Comparison of ENCODE assay signal across 15 cellular contexts in the genomic region with DNA sequence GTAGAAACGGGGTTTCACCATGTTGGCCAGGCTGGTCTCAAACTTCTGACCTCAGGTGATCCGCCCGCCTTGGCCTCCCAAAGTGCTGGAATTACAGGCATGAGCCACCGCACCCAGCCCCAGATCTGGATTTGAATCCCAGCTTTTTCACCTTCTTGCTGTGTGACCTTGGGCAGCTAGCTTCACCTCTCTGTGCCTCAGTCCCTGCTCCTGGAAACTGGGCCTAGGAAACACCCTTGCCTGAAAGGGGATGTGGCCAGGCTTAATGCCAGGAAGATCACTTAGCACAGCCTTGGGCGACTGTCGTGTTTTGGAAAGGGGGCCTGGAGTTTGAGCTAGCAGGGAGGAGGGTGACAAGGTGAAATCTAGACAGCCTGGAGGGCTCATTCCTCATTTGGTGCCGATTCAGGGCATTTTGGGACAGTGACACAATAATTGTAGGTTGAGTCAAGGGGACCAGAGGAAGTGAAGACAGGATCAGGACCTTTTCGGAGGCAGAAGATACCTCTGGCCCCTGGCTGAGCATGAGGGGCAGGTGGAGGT. TPM values are rescaled to one million over a fixed set of nuclear protein-coding genes. Genes with fewer than 3 reads are reported as not detected.
DNase-seq lines count a peak whose midpoint lies in the region; ATAC-seq and TF ChIP-seq lines count a peak whose summit lies in the region.
"Had no signal": no experiment of that assay in that cellular context is flagged by ENCODE, and none has a peak within 500 bp of the region (broad histone marks: within the 10 kb centered on the region; RNA-seq: fewer than 3 reads in every experiment).

No MANE protein-coding gene starts in this region.

- no peak overlapping the region for H3K4me3 Mint-ChIP-seq in activated CD4-positive, alpha-beta T cell treated with anti-CD3 and anti-CD28 coated beads, Interleukin-2, amount 10 ng/mL, durations not matched to agents 24 days and 14 days
- H3K4me3 Mint-ChIP-seq in T-cell (peak overlapping the region; percentile 47 to 87 (median 77)), endodermal cell (peak overlapping the region; percentile 71)

- H3K9me3 Mint-ChIP-seq in activated CD4-positive, alpha-beta T cell treated with anti-CD3 and anti-CD28 coated beads, Interleukin-2, amount 10 ng/mL, durations not matched to agents 24 days and 14 days, result no peaks in the 10 kb centered on the region
- H3K9me3 Mint-ChIP-seq in T-cell (no peaks in the 10 kb centered on the region), endodermal cell (no peaks in the 10 kb centered on the region)

- TF ChIP-seq POLR2A in sigmoid colon (IDR thresholded peaks at IDR 0.05), result no peak

- TF ChIP-seq EP300 in sigmoid colon (IDR thresholded peaks at IDR 0.05), result no peak

- no peak overlapping the region for H3K4me3 ChIP-seq in endodermal cell (ENCODE audit: low read length)
- no peak overlapping the region for H3K4me3 ChIP-seq in sigmoid colon

- no peaks in the 10 kb centered on the region for H3K27me3 Mint-ChIP-seq in activated CD4-positive, alpha-beta T cell treated with anti-CD3 and anti-CD28 coated beads, Interleukin-2, amount 10 ng/mL, durations not matched to agents 24 days and 14 days
- H3K27me3 Mint-ChIP-seq in T-cell (no peaks in the 10 kb centered on the region), endodermal cell (ENCODE audit: insufficient read depth) (peaks cover 2% of the 10 kb centered on the region)

- no peak overlapping the region for H3K9ac ChIP-seq in endodermal cell (ENCODE audit: extremely low read depth, low read length, poor library complexity, severe bottlenecking)

- H3K27ac ChIP-seq in endodermal cell (ENCODE audit: low read depth, low read length) (peak overlapping the region; percentile 73), sigmoid colon (peak overlapping the region in 3 of 4 donors; percentile 79 to 89 (median 82))

- H3K4me1 Mint-ChIP-seq in activated CD4-positive, alpha-beta T cell treated with anti-CD3 and anti-CD28 coated beads, Interleukin-2, amount 10 ng/mL, durations not matched to agents 24 days and 14 days, result peaks cover 10% of the 10 kb centered on the region
- peaks cover 16 to 33% (median 26%) of the 10 kb centered on the region in 3 donors for H3K4me1 Mint-ChIP-seq in T-cell
- H3K4me1 Mint-ChIP-seq in endodermal cell, result peaks cover 11% of the 10 kb centered on the region

- TF ChIP-seq CTCF in endodermal cell (conservative IDR thresholded peaks at IDR 0.05) (no peak), sigmoid colon (IDR thresholded peaks at IDR 0.05) (no peak)

- peak overlapping the region; percentile 29 for H3K27ac Mint-ChIP-seq in activated CD4-positive, alpha-beta T cell treated with anti-CD3 and anti-CD28 coated beads, Interleukin-2, amount 10 ng/mL, durations not matched to agents 24 days and 14 days
- H3K27ac Mint-ChIP-seq in T-cell (peak overlapping the region in 1 of 2 donors; percentile 19), endodermal cell (no peak overlapping the region)

- H3K9me3 ChIP-seq in endodermal cell (ENCODE audit: control insufficient read depth, low read length) (no peaks in the 10 kb centered on the region), sigmoid colon (no peaks in the 10 kb centered on the region)
- H3K9me3 ChIP-seq: heart right ventricle had no signal

- peaks cover 13% of the 10 kb centered on the region for H3K36me3 Mint-ChIP-seq in activated CD4-positive, alpha-beta T cell treated with anti-CD3 and anti-CD28 coated beads, Interleukin-2, amount 10 ng/mL, durations not matched to agents 24 days and 14 days (ENCODE audit: low read depth)
- H3K36me3 Mint-ChIP-seq in T-cell, result peaks cover 8% of the 10 kb centered on the region
- H3K36me3 Mint-ChIP-seq in endodermal cell (ENCODE audit: low read depth), result no peaks in the 10 kb centered on the region

- no peaks in the 10 kb centered on the region for H3K36me3 ChIP-seq in endodermal cell (ENCODE audit: control insufficient read depth, insufficient read depth, low read length)
- H3K36me3 ChIP-seq in sigmoid colon, result peaks cover 0 to 7% (median 0%) of the 10 kb centered on the region in 4 donors

- POLR2A ChIA-PET in T-cell (lab: Charles Lee), result no interaction called here

- CTCF ChIA-PET in T-cell (lab: Charles Lee), result interaction anchor here in 1 of 2 donors (1.0 kb wide), 1 partner anchor 13 kb away, joined by 5 read pairs; no protein-coding TSS in a partner anchor

- no peaks in the 10 kb centered on the region for H3K4me1 ChIP-seq in endodermal cell (ENCODE audit: control insufficient read depth, insufficient read depth, low read length)
- H3K4me1 ChIP-seq in sigmoid colon, result peaks cover 0 to 22% (median 12%) of the 10 kb centered on the region in 4 donors

- H3K27me3 ChIP-seq in endodermal cell (ENCODE audit: control insufficient read depth, insufficient read depth, low read length, poor library complexity, severe bottlenecking), result no peaks in the 10 kb centered on the region
- H3K27me3 ChIP-seq in sigmoid colon, result no peaks in the 10 kb centered on the region
- H3K27me3 ChIP-seq: heart right ventricle had no signal

- 87 to 93% methylated on average over 7 to 8 of the region's 8 CpGs for WGBS in endodermal cell (ENCODE audit: insufficient coverage in 1 of 2, insufficient read length in 1 of 2), 2 experiments
- 83% methylated on average over 8 of the region's 8 CpGs for WGBS in sigmoid colon, 2 donors

- no peak for DNase-seq in activated CD4-positive, alpha-beta T cell treated with anti-CD3 and anti-CD28 coated beads, Interleukin-2, amount 10 ng/mL, durations not matched to agents 24 days and 14 days
- DNase-seq in activated CD4-positive, alpha-beta T cell treated with anti-CD3 and anti-CD28 coated beads for 1 hour, result no peak
- no peak for DNase-seq in T-cell
- no peak for DNase-seq in endodermal cell
- DNase-seq in sigmoid colon, result no peak
- no peak for DNase-seq in SKM-1 (lab: John Stamatoyannopoulos, UW; ENCODE audit: unreplicated experiment)
- no peak for DNase-seq in NCI-H146 (lab: John Stamatoyannopoulos, UW)
- DNase-seq: cerebellar nuclear complex, heart right ventricle, NCI-H1048, small intestine had no signal

- intact Hi-C loops in activated CD4-positive, alpha-beta T cell treated with anti-CD3 and anti-CD28 coated beads, Interleukin-2, amount 10 ng/mL, durations not matched to agents 24 days and 14 days (cut with micrococcal nuclease), result no loop called here
- intact Hi-C loops in sigmoid colon (cut with DNase I), result loop anchor here (5.0 kb wide), 2 partner anchors 65 to 70 kb away; no protein-coding TSS in a partner anchor

- ATAC-seq in T-cell (replicated peaks in 1 of 4) (no peak), HG03196 (IDR thresholded peaks at IDR 0.05; ENCODE audit: unreplicated experiment) (no peak)
- ATAC-seq: activated CD4-positive, CD25-positive, alpha-beta regulatory T cell treated with anti-CD3 and anti-CD28 coated beads, Interleukin-2, amount 50 U/mL, for 24 hours; heart right ventricle had no signal

RNA-seq across cellular contexts. Expression of gene PGPEP1, which starts 1.8 kb away (rescaled TPM):
- 14.6 and 18.5 TPM in 2 replicates for total RNA-seq in activated CD4-positive, alpha-beta T cell treated with anti-CD3 and anti-CD28 coated beads, Interleukin-2, amount 10 ng/mL, durations not matched to agents 24 days and 14 days
- total RNA-seq in T-cell, result 10 to 100 TPM; 35.7 to 52.6 (median 45.1) TPM
- 1 to 10 TPM; 7.7 to 9.0 TPM for total RNA-seq in endodermal cell
- polyA plus RNA-seq in endodermal cell (2013, experiment 1 of 2), result 56.3 TPM
- polyA plus RNA-seq in endodermal cell (2013, experiment 2 of 2), result 66.8 TPM
- total RNA-seq in sigmoid colon, result 10 to 100 TPM; 15.0 to 26.0 (median 16.6) TPM
- 10 to 100 TPM; 14.4 to 36.9 (median 31.7) TPM for polyA plus RNA-seq in sigmoid colon

RNA-seq across cellular contexts. Expression of gene LSM4, which starts 19.3 kb away (rescaled TPM):
- total RNA-seq in activated CD4-positive, alpha-beta T cell treated with anti-CD3 and anti-CD28 coated beads, Interleukin-2, amount 10 ng/mL, durations not matched to agents 24 days and 14 days, result 217 and 225 TPM in 2 replicates
- 10 to 100 TPM; 58.5 to 82.7 (median 69.1) TPM for total RNA-seq in T-cell
- total RNA-seq in endodermal cell, result 100 to 1,000 TPM; 252 to 276 TPM
- 273 TPM for polyA plus RNA-seq in endodermal cell (2013, experiment 1 of 2)
- 240 TPM for polyA plus RNA-seq in endodermal cell (2013, experiment 2 of 2)
- 100 to 1,000 TPM in 3 of 4 donors, 10 to 100 TPM in 1; 89.1 to 144 (median 119) TPM for total RNA-seq in sigmoid colon
- 100 to 1,000 TPM; 214 to 285 (median 256) TPM for polyA plus RNA-seq in sigmoid colon

RNA-seq across cellular contexts. Expression of gene GDF15, which starts 43.8 kb away (rescaled TPM):
- total RNA-seq in activated CD4-positive, alpha-beta T cell treated with anti-CD3 and anti-CD28 coated beads, Interleukin-2, amount 10 ng/mL, durations not matched to agents 24 days and 14 days, result 0.26 TPM in 1 of 2 replicates, not detected in the other
- total RNA-seq in T-cell (1 to 10 TPM in 3 of 5 donors, not detected in 2; 1.5 to 1.7 (median 1.5) TPM), endodermal cell (1 to 10 TPM in 1 of 2 donors, under 1 TPM in 1; 0.90 to 2.2 TPM), sigmoid colon (1 to 10 TPM; 1.1 to 7.9 (median 3.9) TPM)
- polyA plus RNA-seq in endodermal cell (2013, experiment 1 of 2), result 15.5 TPM
- 18.2 TPM for polyA plus RNA-seq in endodermal cell (2013, experiment 2 of 2)
- 10 to 100 TPM in 2 of 3 donors, 1 to 10 TPM in 1; 7.2 to 79.7 (median 24.5) TPM for polyA plus RNA-seq in sigmoid colon

RNA-seq across cellular contexts. Expression of gene LRRC25, which starts 55.3 kb away (rescaled TPM):
- not detected in 2 replicates for total RNA-seq in activated CD4-positive, alpha-beta T cell treated with anti-CD3 and anti-CD28 coated beads, Interleukin-2, amount 10 ng/mL, durations not matched to agents 24 days and 14 days
- under 1 TPM in 3 of 5 donors, not detected in 2; 0.16 to 0.33 (median 0.30) TPM for total RNA-seq in T-cell
- not detected for total RNA-seq in endodermal cell
- polyA plus RNA-seq in endodermal cell (2013, experiment 1 of 2), result 0.21 TPM
- 0.21 TPM for polyA plus RNA-seq in endodermal cell (2013, experiment 2 of 2)
- 10 to 100 TPM in 1 of 4 donors, 1 to 10 TPM in 3; 2.2 to 13.3 (median 9.0) TPM for total RNA-seq in sigmoid colon
- 10 to 100 TPM in 1 of 3 donors, 1 to 10 TPM in 2; 4.2 to 10.9 (median 6.0) TPM for polyA plus RNA-seq in sigmoid colon
- total RNA-seq: A172, HT1080 had no signal
